ENCODE assay signal across 39 cellular contexts in genomic region chr4:84341559-84341958, GRCh38.
"Had no signal": no experiment of that assay in that cellular context is flagged by ENCODE, and none has a peak within 500 bp of the region (broad histone marks: within the 10 kb centered on the region; RNA-seq: fewer than 3 reads in every experiment).

No MANE protein-coding gene starts in this region.

- H3K27ac ChIP-seq: adrenal gland, ascending aorta, body of pancreas, brain microvascular endothelial cell, breast epithelium, cardiac muscle cell had no signal

- ATAC-seq: activated naive CD4-positive, alpha-beta T cell treated with anti-CD3 and anti-CD28 coated beads, Interleukin-2, amount 50 U/mL, for 72 hours; activated naive CD8-positive, alpha-beta T cell treated with anti-CD3 and anti-CD28 coated beads, Interleukin-2, amount 50 U/mL, for 24 hours; activated T-cell treated with anti-CD3 and anti-CD28 coated beads, Interleukin-2, amount 50 U/mL, for 4 hours; activated T-cell treated with anti-CD3 and anti-CD28 coated beads, Interleukin-2, amount 50 U/mL, for 72 hours; activated T-helper 17 cell treated with anti-CD3 and anti-CD28 coated beads, Interleukin-2, amount 50 U/mL, for 72 hours; body of pancreas had no signal

- DNase-seq: activated effector memory CD4-positive, alpha-beta T cell treated with anti-CD3 and anti-CD28 coated beads, Interleukin-2, amount 50 U/mL, for 16 hours; activated effector memory CD4-positive, alpha-beta T cell treated with Interleukin-2 at 50 U/mL for 16 hours; activated gamma-delta T cell; activated gamma-delta T cell treated with Interleukin-2 at 50 U/mL for 16 hours; activated naive CD4-positive, alpha-beta T cell; activated naive CD4-positive, alpha-beta T cell treated with anti-CD3 and anti-CD28 coated beads for 36 hours; activated naive CD4-positive, alpha-beta T cell treated with anti-CD3 and anti-CD28 coated beads, Interleukin-2, amount 10 ng/mL, durations not matched to agents 7 days and 5 days; activated naive CD4-positive, alpha-beta T cell treated with anti-CD3 and anti-CD28 coated beads, Interleukin-2, amount 50 U/mL, for 16 hours; activated naive CD4-positive, alpha-beta T cell treated with Interleukin-2 at 50 U/mL for 16 hours; activated naive CD8-positive, alpha-beta T cell treated with anti-CD3 and anti-CD28 coated beads for 36 hours; activated naive CD8-positive, alpha-beta T cell treated with anti-CD3 and anti-CD28 coated beads, Interleukin-2, amount 10 ng/mL, durations not matched to agents 7 days and 5 days; activated naive CD8-positive, alpha-beta T cell treated with anti-CD3 and anti-CD28 coated beads, Interleukin-2, amount 50 U/mL, for 24 hours; activated T-cell treated with anti-CD3 and anti-CD28 coated beads, Interleukin-2, amount 50 U/mL, for 1 hour; activated T-cell treated with anti-CD3 and anti-CD28 coated beads, Interleukin-2, amount 50 U/mL, for 24 hours; activated T-cell treated with anti-CD3 and anti-CD28 coated beads, Interleukin-2, amount 50 U/mL, for 4 hours; activated T-cell treated with anti-CD3 and anti-CD28 coated beads, Interleukin-2, amount 50 U/mL, for 48 hours; activated T-cell treated with anti-CD3 and anti-CD28 coated beads, Interleukin-2, amount 50 U/mL, for 72 hours; adrenal gland; amniotic stem cell; amygdala; anterior cingulate cortex; aorta; body of pancreas; brain microvascular endothelial cell; caudate nucleus; central memory CD4-positive, alpha-beta T cell; cerebellar nuclear complex had no signal

- H3K36me3 ChIP-seq: adrenal gland, ascending aorta, brain microvascular endothelial cell, breast epithelium, cardiac muscle cell had no signal

- H3K4me1 ChIP-seq: adrenal gland, ascending aorta, body of pancreas, breast epithelium had no signal

- H3K4me3 ChIP-seq: adrenal gland, ascending aorta, body of pancreas, breast epithelium, cardiac muscle cell had no signal

- H3K27me3 ChIP-seq: adrenal gland, ascending aorta, body of pancreas, brain microvascular endothelial cell, breast epithelium, cardiac muscle cell had no signal

- H3K36me3 Mint-ChIP-seq: activated naive CD4-positive, alpha-beta T cell treated with anti-CD3 and anti-CD28 coated beads, Interleukin-2, amount 10 ng/mL, durations not matched to agents 7 days and 5 days; activated naive CD8-positive, alpha-beta T cell treated with anti-CD3 and anti-CD28 coated beads for 36 hours; activated naive CD8-positive, alpha-beta T cell treated with anti-CD3 and anti-CD28 coated beads, Interleukin-2, amount 10 ng/mL, durations not matched to agents 7 days and 5 days; brain had no signal

- H3K27me3 Mint-ChIP-seq: activated naive CD4-positive, alpha-beta T cell treated with anti-CD3 and anti-CD28 coated beads, Interleukin-2, amount 10 ng/mL, durations not matched to agents 7 days and 5 days; activated naive CD8-positive, alpha-beta T cell treated with anti-CD3 and anti-CD28 coated beads for 36 hours; activated naive CD8-positive, alpha-beta T cell treated with anti-CD3 and anti-CD28 coated beads, Interleukin-2, amount 10 ng/mL, durations not matched to agents 7 days and 5 days; activated naive CD8-positive, alpha-beta T cell treated with anti-CD3 and anti-CD28 coated beads, Interleukin-2, amount 50 U/mL, for 24 hours; central memory CD8-positive, alpha-beta T cell had no signal

- H3K4me3 Mint-ChIP-seq: activated naive CD4-positive, alpha-beta T cell treated with anti-CD3 and anti-CD28 coated beads for 36 hours; activated naive CD4-positive, alpha-beta T cell treated with anti-CD3 and anti-CD28 coated beads, Interleukin-2, amount 10 ng/mL, durations not matched to agents 7 days and 5 days; activated naive CD4-positive, alpha-beta T cell treated with anti-CD3 and anti-CD28 coated beads, Interleukin-2, amount 50 U/mL, for 24 hours; activated naive CD8-positive, alpha-beta T cell; activated naive CD8-positive, alpha-beta T cell treated with anti-CD3 and anti-CD28 coated beads for 36 hours; activated naive CD8-positive, alpha-beta T cell treated with anti-CD3 and anti-CD28 coated beads, Interleukin-2, amount 10 ng/mL, durations not matched to agents 7 days and 5 days; activated naive CD8-positive, alpha-beta T cell treated with anti-CD3 and anti-CD28 coated beads, Interleukin-2, amount 50 U/mL, for 24 hours; activated T-cell treated with anti-CD3 and anti-CD28 coated beads, Interleukin-2, amount 50 U/mL, for 24 hours; activated T-cell treated with anti-CD3 and anti-CD28 coated beads, Interleukin-2, amount 50 U/mL, for 4 hours; activated T-cell treated with anti-CD3 and anti-CD28 coated beads, Interleukin-2, amount 50 U/mL, for 72 hours; activated T-helper 1 cell treated with anti-CD3 and anti-CD28 coated beads, Interleukin-12 subunit alpha, Interleukin-12 subunit beta, Interleukin-2, Interleukin-4 antibody, amounts not matched to agents 30 ng/mL and 10 ng/mL and 1 ng/mL, durations not matched to agents 14 hours and 24 hours and 36 hours; activated T-helper 17 cell treated with anti-CD3 and anti-CD28 coated beads, Interleukin-2, amount 50 U/mL, for 72 hours; brain; central memory CD8-positive, alpha-beta T cell had no signal

- H3K4me1 Mint-ChIP-seq: activated naive CD4-positive, alpha-beta T cell treated with anti-CD3 and anti-CD28 coated beads, Interleukin-2, amount 10 ng/mL, durations not matched to agents 7 days and 5 days; activated naive CD4-positive, alpha-beta T cell treated with anti-CD3 and anti-CD28 coated beads, Interleukin-2, amount 50 U/mL, for 24 hours; activated naive CD8-positive, alpha-beta T cell treated with anti-CD3 and anti-CD28 coated beads for 36 hours; activated naive CD8-positive, alpha-beta T cell treated with anti-CD3 and anti-CD28 coated beads, Interleukin-2, amount 10 ng/mL, durations not matched to agents 7 days and 5 days; activated naive CD8-positive, alpha-beta T cell treated with anti-CD3 and anti-CD28 coated beads, Interleukin-2, amount 50 U/mL, for 24 hours; activated T-helper 17 cell treated with anti-CD3 and anti-CD28 coated beads, Interleukin-2, amount 50 U/mL, for 72 hours; brain; central memory CD8-positive, alpha-beta T cell had no signal

- H3K27ac Mint-ChIP-seq: activated naive CD4-positive, alpha-beta T cell treated with anti-CD3 and anti-CD28 coated beads for 36 hours; activated naive CD4-positive, alpha-beta T cell treated with anti-CD3 and anti-CD28 coated beads, Interleukin-2, amount 10 ng/mL, durations not matched to agents 7 days and 5 days; activated naive CD4-positive, alpha-beta T cell treated with anti-CD3 and anti-CD28 coated beads, Interleukin-2, amount 50 U/mL, for 24 hours; activated naive CD4-positive, alpha-beta T cell treated with anti-CD3 and anti-CD28 coated beads, Interleukin-2, amount 50 U/mL, for 72 hours; activated naive CD8-positive, alpha-beta T cell; activated naive CD8-positive, alpha-beta T cell treated with anti-CD3 and anti-CD28 coated beads for 36 hours; activated naive CD8-positive, alpha-beta T cell treated with anti-CD3 and anti-CD28 coated beads, Interleukin-2, amount 10 ng/mL, durations not matched to agents 7 days and 5 days; activated naive CD8-positive, alpha-beta T cell treated with anti-CD3 and anti-CD28 coated beads, Interleukin-2, amount 50 U/mL, for 24 hours; activated T-cell treated with anti-CD3 and anti-CD28 coated beads, Interleukin-2, amount 50 U/mL, for 24 hours; activated T-cell treated with anti-CD3 and anti-CD28 coated beads, Interleukin-2, amount 50 U/mL, for 72 hours; activated T-helper 1 cell treated with anti-CD3 and anti-CD28 coated beads, Interleukin-12 subunit alpha, Interleukin-12 subunit beta, Interleukin-2, Interleukin-4 antibody, amounts not matched to agents 30 ng/mL and 10 ng/mL and 1 ng/mL, durations not matched to agents 14 hours and 24 hours and 36 hours; activated T-helper 17 cell treated with anti-CD3 and anti-CD28 coated beads, Interleukin-2, amount 50 U/mL, for 72 hours; brain had no signal

- FAIRE-seq: astrocyte, bronchial epithelial cell had no signal

- H3K9me3 ChIP-seq: adrenal gland, body of pancreas had no signal
